Comparison of ENCODE assay signal across 8 cellular contexts in the genomic region with DNA sequence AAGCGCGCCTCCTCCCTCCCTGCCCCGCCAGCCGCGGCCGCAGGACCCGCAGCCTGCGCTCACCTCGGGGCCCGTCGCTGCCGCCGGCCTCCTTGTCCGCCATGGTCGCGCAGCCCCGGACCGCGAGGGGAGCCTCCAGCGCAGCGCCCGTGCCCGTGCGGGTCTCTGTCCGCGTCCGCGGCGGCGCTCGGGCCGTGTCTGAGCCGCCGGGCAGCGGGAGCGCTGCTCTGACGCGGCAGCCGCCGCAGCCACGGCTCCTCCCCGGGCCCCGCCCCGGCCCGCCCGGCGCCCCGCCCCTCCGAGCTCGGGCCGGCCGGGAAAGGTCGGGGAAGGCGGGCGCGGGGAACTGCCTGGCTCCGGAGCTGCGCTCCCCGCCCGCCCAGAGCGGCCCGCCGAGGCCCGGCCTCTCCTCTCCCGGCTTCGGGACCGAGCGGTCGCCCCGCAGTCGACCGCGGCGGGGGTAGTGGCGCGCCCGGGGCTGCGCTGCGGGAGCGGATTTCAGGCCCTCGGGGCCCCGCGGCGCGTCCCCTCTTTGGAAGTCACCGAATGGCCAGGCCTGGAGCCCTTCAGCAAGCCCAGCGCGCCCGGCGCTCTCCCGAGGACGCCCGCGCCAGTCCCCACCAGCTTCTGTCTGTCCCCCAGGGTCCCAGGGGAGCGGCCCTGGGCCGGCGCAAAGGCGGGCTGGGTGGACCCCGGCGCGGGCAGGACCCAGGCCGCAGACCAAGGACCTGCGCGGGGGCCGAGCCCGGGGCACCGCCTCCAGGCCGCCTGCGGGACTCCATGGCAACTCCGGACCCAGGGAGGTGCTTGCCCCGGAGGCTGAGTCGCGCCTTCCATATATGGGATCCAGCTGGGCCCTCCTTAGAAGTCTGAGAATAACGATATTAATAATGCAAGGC. TPM values are rescaled to one million over a fixed set of nuclear protein-coding genes. Genes with fewer than 3 reads are reported as not detected.
DNase-seq lines count a peak whose midpoint lies in the region; ATAC-seq and TF ChIP-seq lines count a peak whose summit lies in the region.

A gene with protein sequence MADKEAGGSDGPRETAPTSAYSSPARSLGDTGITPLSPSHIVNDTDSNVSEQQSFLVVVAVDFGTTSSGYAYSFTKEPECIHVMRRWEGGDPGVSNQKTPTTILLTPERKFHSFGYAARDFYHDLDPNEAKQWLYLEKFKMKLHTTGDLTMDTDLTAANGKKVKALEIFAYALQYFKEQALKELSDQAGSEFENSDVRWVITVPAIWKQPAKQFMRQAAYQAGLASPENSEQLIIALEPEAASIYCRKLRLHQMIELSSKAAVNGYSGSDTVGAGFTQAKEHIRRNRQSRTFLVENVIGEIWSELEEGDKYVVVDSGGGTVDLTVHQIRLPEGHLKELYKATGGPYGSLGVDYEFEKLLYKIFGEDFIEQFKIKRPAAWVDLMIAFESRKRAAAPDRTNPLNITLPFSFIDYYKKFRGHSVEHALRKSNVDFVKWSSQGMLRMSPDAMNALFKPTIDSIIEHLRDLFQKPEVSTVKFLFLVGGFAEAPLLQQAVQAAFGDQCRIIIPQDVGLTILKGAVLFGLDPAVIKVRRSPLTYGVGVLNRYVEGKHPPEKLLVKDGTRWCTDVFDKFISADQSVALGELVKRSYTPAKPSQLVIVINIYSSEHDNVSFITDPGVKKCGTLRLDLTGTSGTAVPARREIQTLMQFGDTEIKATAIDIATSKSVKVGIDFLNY (minus strand): TSS at position 200 of the 899 bp plus-strand sequence. CDS start 97 bp downstream, at position 103.

- H3K9me3 Mint-ChIP-seq in GM23338 = no peaks in the 10 kb centered on the region

- no peaks in the 10 kb centered on the region for H3F3A ChIP-seq in GM23338 (replicated peaks; ENCODE audit: low read depth)

- no peak within 1 kb of the TSS for H3K27ac Mint-ChIP-seq in GM23338

- H3K4me3 Mint-ChIP-seq in GM23338 = peak within 1 kb of the TSS; percentile 69

- DNase-seq in GM10248 (ENCODE audit: extremely low spot score) (peak; percentile 88), GM23338 (ENCODE audit: low spot score) (peak; percentile 73), LNCaP clone FGC (ENCODE audit: low read depth) (peak; percentile 35), coronary artery (ENCODE audit: low spot score) (peak; percentile 94), activated gamma-delta T cell (lab: John Stamatoyannopoulos, UW) (no peak)
- peak; percentile 24 for DNase-seq in activated CD4-positive, alpha-beta T cell treated with anti-CD3 and anti-CD28 coated beads for 1 hour
- DNase-seq in stimulated activated CD4-positive, alpha-beta T cell treated with anti-CD3 and anti-CD28 coated beads, Interleukin-12 subunit alpha, Interleukin-12 subunit beta, amount 100 ng/mL, for 48 hours (ENCODE audit: low read depth in 2 of 3, low spot score in 1 of 3) = peak in 2 of 3 donors; percentile 34 to 38

- no peaks in the 10 kb centered on the region; the same call in 1 of the 2 replicates for H3K4me1 ChIP-seq in GM23338 (ENCODE audit: insufficient read depth)

- H3K79me2 ChIP-seq in GM23338 (replicated peaks; ENCODE audit: insufficient read depth) = no peaks in the 10 kb centered on the region

- H3K4me2 ChIP-seq in GM23338 = peak within 1 kb of the TSS; percentile 93

- H3K4me1 Mint-ChIP-seq in GM23338 = peaks cover 10% of the 10 kb centered on the region

- H3K27me3 Mint-ChIP-seq in GM23338 (ENCODE audit: insufficient read depth, low read depth, poor library complexity) = peaks cover 46% of the 10 kb centered on the region

- H3K27me3 ChIP-seq in GM23338 (ENCODE audit: insufficient read depth) (peaks cover 53% of the 10 kb centered on the region), layer of hippocampus (ENCODE audit: control insufficient read depth, insufficient read depth, low read length) (no peaks in the 10 kb centered on the region)

- H3K9me2 ChIP-seq in GM23338 (ENCODE audit: insufficient read depth) = no peaks in the 10 kb centered on the region

- POLR2A ChIA-PET in GM10248 (lab: Yijun Ruan, JAX) = no interaction called here

- H3K36me3 ChIP-seq in GM23338 (ENCODE audit: insufficient read depth) = no peaks in the 10 kb centered on the region

- H3K27ac ChIP-seq in GM23338 (ENCODE audit: low read depth) = no peak within 1 kb of the TSS
- peak within 1 kb of the TSS; percentile 93 to 94 for H3K27ac ChIP-seq in coronary artery
- peak within 1 kb of the TSS; percentile 68 for H3K27ac ChIP-seq in layer of hippocampus (ENCODE audit: low read depth, low read length)

- H2AFZ ChIP-seq in GM23338 = peak within 1 kb of the TSS; percentile 98

- no peak for TF ChIP-seq CTCF in GM10248 (IDR thresholded peaks at IDR 0.05; ENCODE audit: control extremely low read depth, extremely low read depth, low read depth, missing control alignments)
- no peak for TF ChIP-seq CTCF in GM23338 (conservative IDR thresholded peaks at IDR 0.05; ENCODE audit: low read depth in 2 of 2)
- TF ChIP-seq CTCF in LNCaP clone FGC (IDR thresholded peaks at IDR 0.05; ENCODE audit: control insufficient read depth, extremely low read depth, insufficient read depth) = no peak
- TF ChIP-seq CTCF in coronary artery (IDR thresholded peaks at IDR 0.05) = no peak

- CTCF ChIA-PET in GM10248 (lab: Yijun Ruan, JAX) = interaction anchor here (1.0 kb wide), 1 partner anchor 17 kb away, joined by 3 read pairs; no protein-coding TSS in a partner anchor

- peak; percentile 80 for ATAC-seq in GM23338

- no peaks in the 10 kb centered on the region; the same call in 1 of the 2 replicates for H4K20me1 ChIP-seq in GM23338 (replicated peaks; ENCODE audit: insufficient read depth)

- H3K4me3 ChIP-seq in GM23338 (peak within 1 kb of the TSS; percentile 78), LNCaP clone FGC (ENCODE audit: low read depth, low read length) (peak within 1 kb of the TSS; percentile 59), coronary artery (peak within 1 kb of the TSS; percentile 94)

- no peaks in the 10 kb centered on the region for H3K36me3 Mint-ChIP-seq in GM23338 (ENCODE audit: low read depth)

TF ChIP-seq in GM23338, 12 proteins besides CTCF, POLR2A, EP300 and RAD21:
- TF ChIP-seq, protein P1, sequence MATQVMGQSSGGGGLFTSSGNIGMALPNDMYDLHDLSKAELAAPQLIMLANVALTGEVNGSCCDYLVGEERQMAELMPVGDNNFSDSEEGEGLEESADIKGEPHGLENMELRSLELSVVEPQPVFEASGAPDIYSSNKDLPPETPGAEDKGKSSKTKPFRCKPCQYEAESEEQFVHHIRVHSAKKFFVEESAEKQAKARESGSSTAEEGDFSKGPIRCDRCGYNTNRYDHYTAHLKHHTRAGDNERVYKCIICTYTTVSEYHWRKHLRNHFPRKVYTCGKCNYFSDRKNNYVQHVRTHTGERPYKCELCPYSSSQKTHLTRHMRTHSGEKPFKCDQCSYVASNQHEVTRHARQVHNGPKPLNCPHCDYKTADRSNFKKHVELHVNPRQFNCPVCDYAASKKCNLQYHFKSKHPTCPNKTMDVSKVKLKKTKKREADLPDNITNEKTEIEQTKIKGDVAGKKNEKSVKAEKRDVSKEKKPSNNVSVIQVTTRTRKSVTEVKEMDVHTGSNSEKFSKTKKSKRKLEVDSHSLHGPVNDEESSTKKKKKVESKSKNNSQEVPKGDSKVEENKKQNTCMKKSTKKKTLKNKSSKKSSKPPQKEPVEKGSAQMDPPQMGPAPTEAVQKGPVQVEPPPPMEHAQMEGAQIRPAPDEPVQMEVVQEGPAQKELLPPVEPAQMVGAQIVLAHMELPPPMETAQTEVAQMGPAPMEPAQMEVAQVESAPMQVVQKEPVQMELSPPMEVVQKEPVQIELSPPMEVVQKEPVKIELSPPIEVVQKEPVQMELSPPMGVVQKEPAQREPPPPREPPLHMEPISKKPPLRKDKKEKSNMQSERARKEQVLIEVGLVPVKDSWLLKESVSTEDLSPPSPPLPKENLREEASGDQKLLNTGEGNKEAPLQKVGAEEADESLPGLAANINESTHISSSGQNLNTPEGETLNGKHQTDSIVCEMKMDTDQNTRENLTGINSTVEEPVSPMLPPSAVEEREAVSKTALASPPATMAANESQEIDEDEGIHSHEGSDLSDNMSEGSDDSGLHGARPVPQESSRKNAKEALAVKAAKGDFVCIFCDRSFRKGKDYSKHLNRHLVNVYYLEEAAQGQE (IDR thresholded peaks at IDR 0.05; ENCODE audit: unreplicated experiment) = no peak
- TF ChIP-seq POLR2AphosphoS5 (IDR thresholded peaks at IDR 0.05; ENCODE audit: low read depth) (peak; percentile 65), CREB1 (CRISPR knock-in tag; IDR thresholded peaks at IDR 0.05; ENCODE audit: low read depth) (0 out of 2 replicates have a peak, but pooled peaks have one; percentile 27)

RNA-seq across cellular contexts. Expression of the gene that starts here (rescaled TPM):
- total RNA-seq in GM23338 (2014; rRNA removed; shearing (Covaris generic)) = 5.2 and 6.3 TPM in 2 replicates
- 4.4 and 5.6 TPM in 2 replicates for polyA plus RNA-seq in GM23338 (2016; fragmentation: Nextera tagmentation; extraction: Ambion mirVana)
